10 cellular contexts compared by ENCODE assay signal in the genomic region with DNA sequence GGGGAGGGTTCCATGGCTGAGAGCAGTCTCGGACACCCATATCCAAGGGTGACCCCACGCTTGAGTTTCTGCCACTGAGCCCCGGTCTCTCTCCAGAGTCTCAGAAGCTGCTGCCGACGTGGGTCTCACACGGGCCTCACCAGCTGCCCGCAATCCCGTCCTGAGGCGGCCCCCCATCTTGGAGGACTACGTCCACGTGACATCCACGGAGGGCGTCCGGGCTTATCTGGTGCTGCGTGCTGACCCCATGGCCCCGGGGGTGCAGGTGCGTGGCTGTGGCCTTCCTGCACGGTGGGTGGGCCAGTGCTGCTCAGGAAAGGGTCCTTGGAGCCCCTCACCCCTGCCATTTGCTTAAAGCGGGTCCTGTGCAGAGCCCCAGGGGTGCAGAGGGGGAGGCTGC. TPM values are rescaled to one million over a fixed set of nuclear protein-coding genes. Genes with fewer than 3 reads are reported as not detected.
DNase-seq lines count a peak whose midpoint lies in the region; ATAC-seq and TF ChIP-seq lines count a peak whose summit lies in the region.
"Had no signal": no experiment of that assay in that cellular context is flagged by ENCODE, and none has a peak within 500 bp of the region (broad histone marks: within the 10 kb centered on the region; RNA-seq: fewer than 3 reads in every experiment).

No MANE protein-coding gene starts in this region.

- peaks cover 8% of the 10 kb centered on the region for H3K36me3 Mint-ChIP-seq in activated naive CD8-positive, alpha-beta T cell treated with anti-CD3 and anti-CD28 coated beads for 36 hours

- no peaks in the 10 kb centered on the region for H3K27me3 ChIP-seq in AG04450 (ENCODE audit: control insufficient read depth, insufficient read depth, low read length)
- H3K27me3 ChIP-seq in mesenchymal stem cell (ENCODE audit: control insufficient read depth in 1 of 2, insufficient read depth in 1 of 2, low read length in 2 of 2): no peaks in the 10 kb centered on the region

- H4K91ac ChIP-seq in mesenchymal stem cell (ENCODE audit: low read length): no peak overlapping the region

- peak overlapping the region; percentile 81 for H3K4me3 Mint-ChIP-seq in activated naive CD8-positive, alpha-beta T cell treated with anti-CD3 and anti-CD28 coated beads for 36 hours

- H3K4me2 ChIP-seq in mesenchymal stem cell (ENCODE audit: low read length, poor library complexity, severe bottlenecking): peak overlapping the region; percentile 78

- no peak overlapping the region for H3K23ac ChIP-seq in mesenchymal stem cell (ENCODE audit: low read length in 2 of 2)

- no peaks in the 10 kb centered on the region for H3K27me3 Mint-ChIP-seq in activated naive CD8-positive, alpha-beta T cell treated with anti-CD3 and anti-CD28 coated beads for 36 hours

- no peak overlapping the region for H2BK5ac ChIP-seq in mesenchymal stem cell (ENCODE audit: low read depth, low read length, poor library complexity, severe bottlenecking)

- H2AFZ ChIP-seq in mesenchymal stem cell (ENCODE audit: low read depth, low read length): no peak overlapping the region

- H3K4me1 ChIP-seq in mesenchymal stem cell (ENCODE audit: control insufficient read depth, insufficient read depth, low read depth, low read length): peaks cover 27% of the 10 kb centered on the region

- no peak overlapping the region for H2BK120ac ChIP-seq in mesenchymal stem cell (ENCODE audit: low read depth, low read length)

- CTCF ChIA-PET in AG04450 (lab: Charles Lee): no interaction called here

- POLR2A ChIA-PET in AG04450 (lab: Yijun Ruan, JAX): no interaction called here

- peaks cover 4% of the 10 kb centered on the region for H3K4me1 Mint-ChIP-seq in activated naive CD8-positive, alpha-beta T cell treated with anti-CD3 and anti-CD28 coated beads for 36 hours

- no peaks in the 10 kb centered on the region; the same call in 1 of the 2 replicates for H3K9me3 ChIP-seq in AG04450 (ENCODE audit: control insufficient read depth, insufficient read depth, low read length)
- H3K9me3 ChIP-seq in mesenchymal stem cell (ENCODE audit: control insufficient read depth, low read length): no peaks in the 10 kb centered on the region

- H3K14ac ChIP-seq in mesenchymal stem cell (ENCODE audit: low read length in 2 of 2): no peak overlapping the region

- H3K27ac ChIP-seq in AG04450 (ENCODE audit: low read depth, low read length): no peak overlapping the region
- H3K27ac ChIP-seq in mesenchymal stem cell (ENCODE audit: low read length, poor library complexity, severe bottlenecking): no peak overlapping the region

- no peak overlapping the region for H2BK15ac ChIP-seq in mesenchymal stem cell (ENCODE audit: low read depth, poor library complexity, severe bottlenecking)

- peaks cover 39% of the 10 kb centered on the region for H3K79me1 ChIP-seq in mesenchymal stem cell (replicated peaks; ENCODE audit: low read length, poor library complexity, severe bottlenecking)

- TF ChIP-seq CTCF in AG04450 (IDR thresholded peaks at IDR 0.05; ENCODE audit: low read depth, low read length): no peak
- no peak for TF ChIP-seq CTCF in HFF-Myc (IDR thresholded peaks at IDR 0.05; ENCODE audit: low read depth, low read length, missing control alignments)

- 90% methylated on average over 19 of the region's 19 CpGs for WGBS in mesenchymal stem cell

- no peak for ATAC-seq in HG03432 (IDR thresholded peaks at IDR 0.05; ENCODE audit: unreplicated experiment)
- ATAC-seq: left lobe of liver had no signal

- peak overlapping the region; percentile 81 for H3K9ac ChIP-seq in mesenchymal stem cell (ENCODE audit: low read length)

- no peak overlapping the region for H2AK5ac ChIP-seq in mesenchymal stem cell (ENCODE audit: low read length, severe bottlenecking)

- H3K4ac ChIP-seq in mesenchymal stem cell (ENCODE audit: low read depth in 1 of 2, low read length in 2 of 2): no peak overlapping the region

- H3K4me3 ChIP-seq in AG04450 (ENCODE audit: low read depth, low read length) (peak overlapping the region; percentile 85), HFF-Myc (replicated peaks; ENCODE audit: low read depth, low read length) (peak overlapping the region; percentile 74), mesenchymal stem cell (ENCODE audit: insufficient read depth in 1 of 2, low read depth in 1 of 2, low read length in 2 of 2) (peak overlapping the region; percentile 84)

- no peak overlapping the region for H3K18ac ChIP-seq in mesenchymal stem cell (ENCODE audit: low read depth in 1 of 2, low read length in 2 of 2)

- peaks cover 8 to 85% of the 10 kb centered on the region in 2 experiments for H3K36me3 ChIP-seq in mesenchymal stem cell (ENCODE audit: control insufficient read depth in 1 of 2, insufficient read depth in 2 of 2, low read depth in 1 of 2, low read length in 2 of 2)

- H3K27ac Mint-ChIP-seq in activated naive CD8-positive, alpha-beta T cell treated with anti-CD3 and anti-CD28 coated beads for 36 hours: no peak overlapping the region

- H2BK12ac ChIP-seq in mesenchymal stem cell (ENCODE audit: low read length in 2 of 2): no peak overlapping the region

- no peaks in the 10 kb centered on the region for H3K9me3 Mint-ChIP-seq in activated naive CD8-positive, alpha-beta T cell treated with anti-CD3 and anti-CD28 coated beads for 36 hours

- H4K8ac ChIP-seq in mesenchymal stem cell (ENCODE audit: low read length): no peak overlapping the region

- intact Hi-C loops in posterior vena cava (cut with DNase I): loop anchor here (5.0 kb wide), 1 partner anchor 77 kb away; no protein-coding TSS in a partner anchor

- DNase-seq in AG04450 (ENCODE audit: low read depth, low spot score) (no peak), HFF-Myc (ENCODE audit: extremely low read depth, low read depth) (no peak), mesenchymal stem cell (no peak), posterior vena cava (ENCODE audit: low spot score) (no peak), AML-193 (lab: John Stamatoyannopoulos, UW) (no peak), nucleus accumbens (lab: John Stamatoyannopoulos, UW) (no peak)
- no peak for DNase-seq in activated naive CD8-positive, alpha-beta T cell treated with anti-CD3 and anti-CD28 coated beads for 36 hours
- DNase-seq: NCI-H2171 had no signal

RNA-seq across cellular contexts. Expression of a gene that starts 1.0 kb away (rescaled TPM):
- 1.1 and 2.1 TPM in 2 replicates for polyA plus RNA-seq in AG04450 (2011; rRNA removed)
- polyA minus RNA-seq in AG04450 (2011; rRNA and poly(A)+ RNA removed): 1.3 and 1.4 TPM in 2 replicates
- 100 to 1,000 TPM in 1 of 2 experiments, 10 to 100 TPM in 1; 98.3 to 100 TPM for total RNA-seq in activated naive CD8-positive, alpha-beta T cell treated with anti-CD3 and anti-CD28 coated beads for 36 hours
- polyA plus RNA-seq in mesenchymal stem cell (2013, experiment 1 of 2): 6.2 TPM
- 6.0 TPM for polyA plus RNA-seq in mesenchymal stem cell (2013, experiment 2 of 2)
- 1 to 10 TPM; 7.7 TPM for total RNA-seq in posterior vena cava

RNA-seq across cellular contexts. Expression of a gene that starts 1.3 kb away (rescaled TPM):
- polyA plus RNA-seq in AG04450 (2011; rRNA removed): 9.2 and 13.5 TPM in 2 replicates
- 5.8 and 7.1 TPM in 2 replicates for polyA minus RNA-seq in AG04450 (2011; rRNA and poly(A)+ RNA removed)
- 10 to 100 TPM; 41.8 to 42.3 TPM for total RNA-seq in activated naive CD8-positive, alpha-beta T cell treated with anti-CD3 and anti-CD28 coated beads for 36 hours
- 20.2 TPM for polyA plus RNA-seq in mesenchymal stem cell (2013, experiment 1 of 2)
- polyA plus RNA-seq in mesenchymal stem cell (2013, experiment 2 of 2): 20.1 TPM
- 10 to 100 TPM in 1 of 2 donors, 1 to 10 TPM in 1; 8.8 to 11.4 TPM for total RNA-seq in posterior vena cava

RNA-seq across cellular contexts. Expression of a gene that starts 11.1 kb away (rescaled TPM):
- polyA plus RNA-seq in AG04450 (2011; rRNA removed): not detected in 2 replicates
- not detected in 2 replicates for polyA minus RNA-seq in AG04450 (2011; rRNA and poly(A)+ RNA removed)
- not detected for total RNA-seq in activated naive CD8-positive, alpha-beta T cell treated with anti-CD3 and anti-CD28 coated beads for 36 hours
- not detected for polyA plus RNA-seq in mesenchymal stem cell (2013, experiment 1 of 2)
- polyA plus RNA-seq in mesenchymal stem cell (2013, experiment 2 of 2): not detected
- total RNA-seq in posterior vena cava: not detected
- total RNA-seq: left lobe of liver had no signal

RNA-seq across cellular contexts. Expression of a gene that starts 28.9 kb away (rescaled TPM):
- polyA plus RNA-seq in AG04450 (2011; rRNA removed): 0.11 and 0.17 TPM in 2 replicates
- polyA minus RNA-seq in AG04450 (2011; rRNA and poly(A)+ RNA removed): not detected in 2 replicates
- not detected for total RNA-seq in activated naive CD8-positive, alpha-beta T cell treated with anti-CD3 and anti-CD28 coated beads for 36 hours
- polyA plus RNA-seq in mesenchymal stem cell (2013, experiment 1 of 2): not detected
- not detected for polyA plus RNA-seq in mesenchymal stem cell (2013, experiment 2 of 2)
- under 1 TPM; 0.29 to 0.37 TPM for total RNA-seq in posterior vena cava

RNA-seq across cellular contexts. Expression of a gene that starts 48.7 kb away (rescaled TPM):
- 14.4 and 17.6 TPM in 2 replicates for polyA plus RNA-seq in AG04450 (2011; rRNA removed)
- 21.5 and 22.8 TPM in 2 replicates for polyA minus RNA-seq in AG04450 (2011; rRNA and poly(A)+ RNA removed)
- total RNA-seq in activated naive CD8-positive, alpha-beta T cell treated with anti-CD3 and anti-CD28 coated beads for 36 hours: 10 to 100 TPM; 18.3 to 19.8 TPM
- 10.3 TPM for polyA plus RNA-seq in mesenchymal stem cell (2013, experiment 1 of 2)
- polyA plus RNA-seq in mesenchymal stem cell (2013, experiment 2 of 2): 11.2 TPM
- 10 to 100 TPM; 18.2 to 18.6 TPM for total RNA-seq in posterior vena cava

Comparison
In these comparisons a context has a peak if more than half of its experiments do, and no peak if none do; other contexts are left out.
1. RNA of a gene that starts 1.0 kb away (total RNA-seq): 98.3 to 100 TPM in activated naive CD8-positive, alpha-beta T cell treated with anti-CD3 and anti-CD28 coated beads for 36 hours; 7.7 TPM in posterior vena cava; every median in the first group is over 10 times any median in the second.
2. Peak in every context shown above with its lines, with median percentiles within 50 percentile points of each other: H3K4me3 ChIP-seq.